ENCODE assay signal across 14 cellular contexts in genomic region chr4:183287309-183287659, GRCh38.
DNase-seq lines count a peak whose midpoint lies in the region; ATAC-seq lines count a peak whose summit lies in the region.
"Had no signal": no experiment of that assay in that cellular context is flagged by ENCODE, and none has a peak within 500 bp of the region (broad histone marks: within the 10 kb centered on the region; RNA-seq: fewer than 3 reads in every experiment).

No MANE protein-coding gene starts in this region.

- DNase-seq in left kidney (ENCODE audit: low read depth, low spot score) (peak; percentile 29), NCI-H345 treated with DMSO at 0.1 percent for 48 hours (lab: John Stamatoyannopoulos, UW; ENCODE audit: unreplicated experiment) (no peak), NCI-H1930 (lab: John Stamatoyannopoulos, UW) (no peak), Kasumi-1 (lab: John Stamatoyannopoulos, UW) (no peak)
- no peak for DNase-seq in activated CD4-positive, alpha-beta T cell treated with anti-CD3 and anti-CD28 coated beads for 1 hour
- DNase-seq: activated CD8-positive, alpha-beta memory T cell treated with anti-CD3 and anti-CD28 coated beads, Interleukin-2, amount 50 U/mL, for 4 hours; CD4-positive, alpha-beta T cell; GM23248; immature natural killer cell; NCI-H1417; SIG-M5 had no signal

- ATAC-seq in GM18907 (IDR thresholded peaks at IDR 0.05; ENCODE audit: unreplicated experiment), result peak; percentile 90
- ATAC-seq in GM21717 (IDR thresholded peaks at IDR 0.05; ENCODE audit: unreplicated experiment), result peak; percentile 65
- ATAC-seq in HG03108 (IDR thresholded peaks at IDR 0.05; ENCODE audit: unreplicated experiment), result peak; percentile 77
